13 cellular contexts compared by ENCODE assay signal in genomic region chr2:26805241-26805676, GRCh38. TPM values are rescaled to one million over a fixed set of nuclear protein-coding genes. Genes with fewer than 3 reads are reported as not detected.
DNase-seq lines count a peak whose midpoint lies in the region; ATAC-seq and TF ChIP-seq lines count a peak whose summit lies in the region.
"Had no signal": no experiment of that assay in that cellular context is flagged by ENCODE, and none has a peak within 500 bp of the region (broad histone marks: within the 10 kb centered on the region; RNA-seq: fewer than 3 reads in every experiment).

No MANE protein-coding gene starts in this region.

- H3K4me3 Mint-ChIP-seq in activated CD4-positive, alpha-beta memory T cell treated with anti-CD3 and anti-CD28 coated beads, Interleukin-2, amount 10 ng/mL, durations not matched to agents 7 days and 5 days = no peak overlapping the region

- POLR2A ChIA-PET in activated CD4-positive, alpha-beta memory T cell treated with anti-CD3 and anti-CD28 coated beads, Interleukin-2, amount 10 ng/mL, durations not matched to agents 7 days and 5 days (lab: Charles Lee) = no interaction called here

- no peak for ATAC-seq in GM18511 (IDR thresholded peaks at IDR 0.05; ENCODE audit: unreplicated experiment)
- ATAC-seq: sciatic nerve had no signal

- peaks cover 10% of the 10 kb centered on the region for H3K36me3 Mint-ChIP-seq in activated CD4-positive, alpha-beta memory T cell treated with anti-CD3 and anti-CD28 coated beads, Interleukin-2, amount 10 ng/mL, durations not matched to agents 7 days and 5 days (ENCODE audit: low read depth)

- H3K4me3 ChIP-seq in epithelial cell of proximal tubule (ENCODE audit: low read depth, low read length) (no peak overlapping the region), skeletal muscle cell (ENCODE audit: low read depth, low read length) (no peak overlapping the region)
- H3K4me3 ChIP-seq: thoracic aorta had no signal

- H3K27ac Mint-ChIP-seq in activated CD4-positive, alpha-beta memory T cell treated with anti-CD3 and anti-CD28 coated beads, Interleukin-2, amount 10 ng/mL, durations not matched to agents 7 days and 5 days = no peak overlapping the region

- peaks cover 2% of the 10 kb centered on the region for H3K27me3 Mint-ChIP-seq in activated CD4-positive, alpha-beta memory T cell treated with anti-CD3 and anti-CD28 coated beads, Interleukin-2, amount 10 ng/mL, durations not matched to agents 7 days and 5 days

- no peaks in the 10 kb centered on the region for H3K9me3 Mint-ChIP-seq in activated CD4-positive, alpha-beta memory T cell treated with anti-CD3 and anti-CD28 coated beads, Interleukin-2, amount 10 ng/mL, durations not matched to agents 7 days and 5 days

- CTCF ChIA-PET in activated CD4-positive, alpha-beta memory T cell treated with anti-CD3 and anti-CD28 coated beads, Interleukin-2, amount 10 ng/mL, durations not matched to agents 7 days and 5 days (lab: Charles Lee) = no interaction called here

- DNase-seq in GM04504 (ENCODE audit: low read depth) = peak; percentile 79
- peak; percentile 85 for DNase-seq in RKO (ENCODE audit: low spot score)
- DNase-seq in epithelial cell of proximal tubule (ENCODE audit: low read depth) = peak; percentile 66
- DNase-seq in skeletal muscle cell (ENCODE audit: low read depth) = peak; percentile 31
- DNase-seq in stimulated activated CD4-positive, alpha-beta T cell treated with anti-CD3 and anti-CD28 coated beads, Interleukin-12 subunit alpha, Interleukin-12 subunit beta, amount 100 ng/mL, for 4 hours = no peak
- DNase-seq in activated CD4-positive, alpha-beta memory T cell treated with anti-CD3 and anti-CD28 coated beads, Interleukin-2, amount 10 ng/mL, durations not matched to agents 7 days and 5 days = no peak
- DNase-seq: DMS79, MM.1S, NCI-H446, RPMI8226 had no signal

- no peak for TF ChIP-seq CTCF in epithelial cell of proximal tubule (conservative IDR thresholded peaks at IDR 0.05; ENCODE audit: low read depth, low read length)

- H3K4me1 Mint-ChIP-seq in activated CD4-positive, alpha-beta memory T cell treated with anti-CD3 and anti-CD28 coated beads, Interleukin-2, amount 10 ng/mL, durations not matched to agents 7 days and 5 days = peaks cover 7% of the 10 kb centered on the region

RNA-seq across cellular contexts. Expression of gene CENPA, which starts 19.4 kb away (rescaled TPM):
- total RNA-seq in epithelial cell of proximal tubule = 24.4 and 33.7 TPM in 2 replicates
- 10 to 100 TPM; 39.5 to 43.1 TPM for total RNA-seq in activated CD4-positive, alpha-beta memory T cell treated with anti-CD3 and anti-CD28 coated beads, Interleukin-2, amount 10 ng/mL, durations not matched to agents 7 days and 5 days
- total RNA-seq: thoracic aorta had no signal

RNA-seq across cellular contexts. Expression of gene SLC35F6, which starts 41.2 kb away (rescaled TPM):
- 27.2 and 67.1 TPM in 2 replicates for total RNA-seq in epithelial cell of proximal tubule
- total RNA-seq in activated CD4-positive, alpha-beta memory T cell treated with anti-CD3 and anti-CD28 coated beads, Interleukin-2, amount 10 ng/mL, durations not matched to agents 7 days and 5 days = 10 to 100 TPM; 27.0 to 27.6 TPM

RNA-seq across cellular contexts. Expression of gene DPYSL5, which starts 42.7 kb away (rescaled TPM):
- total RNA-seq in epithelial cell of proximal tubule = under 0.01 and 0.63 TPM in 2 replicates
- total RNA-seq in activated CD4-positive, alpha-beta memory T cell treated with anti-CD3 and anti-CD28 coated beads, Interleukin-2, amount 10 ng/mL, durations not matched to agents 7 days and 5 days = not detected
- total RNA-seq: sciatic nerve, thoracic aorta had no signal

Comparison
In these comparisons a context has a peak if more than half of its experiments do, and no peak if none do; other contexts are left out.
1. DNase-seq: peak in GM04504 (single experiment), RKO (single experiment), epithelial cell of proximal tubule (single experiment) and skeletal muscle cell (single experiment); none in stimulated activated CD4-positive, alpha-beta T cell treated with anti-CD3 and anti-CD28 coated beads, Interleukin-12 subunit alpha, Interleukin-12 subunit beta, amount 100 ng/mL, for 4 hours (single experiment) and activated CD4-positive, alpha-beta memory T cell treated with anti-CD3 and anti-CD28 coated beads, Interleukin-2, amount 10 ng/mL, durations not matched to agents 7 days and 5 days (single experiment).